1 cellular context compared by ENCODE assay signal in genomic region chr2:186589733-186590537, GRCh38.
TF ChIP-seq lines count a peak whose summit lies in the region.

Gene ITGAV, plus strand, starts transcription at chr2:186590056. Its CDS starts 283 bp downstream, at chr2:186590339.

TF ChIP-seq in HEK293, 187 proteins besides CTCF, POLR2A, EP300 and RAD21 (continued from another document and continues in another):
- TF ChIP-seq ZBTB11 (tag by site-specific recombination; conservative IDR thresholded peaks at IDR 0.05; ENCODE audit: low read depth), result peak; percentile 90
- TF ChIP-seq GLI2 (tag by site-specific recombination; IDR thresholded peaks at IDR 0.05; ENCODE audit: borderline replicate concordance, low read depth), result no peak
- TF ChIP-seq ZNF623 (tag by site-specific recombination; IDR thresholded peaks at IDR 0.05), result no peak
- TF ChIP-seq ZNF664 (tag by site-specific recombination; IDR thresholded peaks at IDR 0.05), result no peak
- no peak for TF ChIP-seq ZNF701 (tag by site-specific recombination; IDR thresholded peaks at IDR 0.05)
- TF ChIP-seq MYNN (tag by site-specific recombination; IDR thresholded peaks at IDR 0.05; ENCODE audit: borderline replicate concordance), result no peak
- no peak for TF ChIP-seq ZFP69B (tag by site-specific recombination; IDR thresholded peaks at IDR 0.05)
- TF ChIP-seq ZNF202 (tag by site-specific recombination; IDR thresholded peaks at IDR 0.05; ENCODE audit: borderline replicate concordance), result no peak
- TF ChIP-seq ZNF830 (tag by site-specific recombination; IDR thresholded peaks at IDR 0.05; ENCODE audit: low read depth), result no peak
- no peak for TF ChIP-seq ZNF585B (tag by site-specific recombination; IDR thresholded peaks at IDR 0.05)
- no peak for TF ChIP-seq ZNF266 (tag by site-specific recombination; IDR thresholded peaks at IDR 0.05; ENCODE audit: low read depth)
- no peak for TF ChIP-seq GLI4 (tag by site-specific recombination; IDR thresholded peaks at IDR 0.05)
- peak; percentile 63; the same call in 1 of the 2 replicates for TF ChIP-seq ZSCAN30 (tag by site-specific recombination; IDR thresholded peaks at IDR 0.05)
- no peak for TF ChIP-seq ZNF23 (tag by site-specific recombination; IDR thresholded peaks at IDR 0.05; ENCODE audit: borderline replicate concordance)
- TF ChIP-seq ZNF514 (tag by site-specific recombination; IDR thresholded peaks at IDR 0.05), result no peak
- no peak for TF ChIP-seq ZNF132 (tag by site-specific recombination; IDR thresholded peaks at IDR 0.05; ENCODE audit: borderline replicate concordance)
- TF ChIP-seq FEZF1 (tag by site-specific recombination; IDR thresholded peaks at IDR 0.05), result no peak
- TF ChIP-seq ZNF311 (tag by site-specific recombination; IDR thresholded peaks at IDR 0.05; ENCODE audit: borderline replicate concordance), result no peak
- TF ChIP-seq, protein P1, sequence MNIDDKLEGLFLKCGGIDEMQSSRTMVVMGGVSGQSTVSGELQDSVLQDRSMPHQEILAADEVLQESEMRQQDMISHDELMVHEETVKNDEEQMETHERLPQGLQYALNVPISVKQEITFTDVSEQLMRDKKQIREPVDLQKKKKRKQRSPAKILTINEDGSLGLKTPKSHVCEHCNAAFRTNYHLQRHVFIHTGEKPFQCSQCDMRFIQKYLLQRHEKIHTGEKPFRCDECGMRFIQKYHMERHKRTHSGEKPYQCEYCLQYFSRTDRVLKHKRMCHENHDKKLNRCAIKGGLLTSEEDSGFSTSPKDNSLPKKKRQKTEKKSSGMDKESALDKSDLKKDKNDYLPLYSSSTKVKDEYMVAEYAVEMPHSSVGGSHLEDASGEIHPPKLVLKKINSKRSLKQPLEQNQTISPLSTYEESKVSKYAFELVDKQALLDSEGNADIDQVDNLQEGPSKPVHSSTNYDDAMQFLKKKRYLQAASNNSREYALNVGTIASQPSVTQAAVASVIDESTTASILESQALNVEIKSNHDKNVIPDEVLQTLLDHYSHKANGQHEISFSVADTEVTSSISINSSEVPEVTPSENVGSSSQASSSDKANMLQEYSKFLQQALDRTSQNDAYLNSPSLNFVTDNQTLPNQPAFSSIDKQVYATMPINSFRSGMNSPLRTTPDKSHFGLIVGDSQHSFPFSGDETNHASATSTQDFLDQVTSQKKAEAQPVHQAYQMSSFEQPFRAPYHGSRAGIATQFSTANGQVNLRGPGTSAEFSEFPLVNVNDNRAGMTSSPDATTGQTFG (tag by site-specific recombination; IDR thresholded peaks at IDR 0.05; ENCODE audit: borderline replicate concordance), result no peak
- TF ChIP-seq BCL11A (tag by site-specific recombination; IDR thresholded peaks at IDR 0.05; ENCODE audit: low read depth), result no peak
- TF ChIP-seq HIC1 (tag by site-specific recombination; IDR thresholded peaks at IDR 0.05), result no peak
- TF ChIP-seq EGR2 (tag by site-specific recombination; IDR thresholded peaks at IDR 0.05; ENCODE audit: low read depth), result peak; percentile 69
- TF ChIP-seq ZNF624 (tag by site-specific recombination; IDR thresholded peaks at IDR 0.05), result no peak
- no peak for TF ChIP-seq ZNF10 (tag by site-specific recombination; IDR thresholded peaks at IDR 0.05)
- TF ChIP-seq ZBTB21 (tag by site-specific recombination; IDR thresholded peaks at IDR 0.05), result no peak
- TF ChIP-seq ZNF341 (tag by site-specific recombination; IDR thresholded peaks at IDR 0.05; ENCODE audit: low read depth), result peak; percentile 67
- peak; percentile 35 for TF ChIP-seq ZNF629 (tag by site-specific recombination; IDR thresholded peaks at IDR 0.05)
- no peak for TF ChIP-seq ZNF48 (tag by site-specific recombination; IDR thresholded peaks at IDR 0.05)
- TF ChIP-seq ZNF518A (tag by site-specific recombination; conservative IDR thresholded peaks at IDR 0.05; ENCODE audit: low read depth), result no peak
- TF ChIP-seq RBAK (tag by site-specific recombination; IDR thresholded peaks at IDR 0.05), result no peak
- TF ChIP-seq ZNF501 (tag by site-specific recombination; IDR thresholded peaks at IDR 0.05), result peak; percentile 73; the same call in 1 of the 2 replicates
- no peak for TF ChIP-seq PRDM1 (tag by site-specific recombination; IDR thresholded peaks at IDR 0.05)
- TF ChIP-seq MEIS1 (CRISPR knock-in tag; IDR thresholded peaks at IDR 0.05; ENCODE audit: borderline replicate concordance), result no peak
- TF ChIP-seq ZNF549 (tag by site-specific recombination; IDR thresholded peaks at IDR 0.05), result no peak
- TF ChIP-seq TRIM28 (IDR thresholded peaks at IDR 0.05; ENCODE audit: borderline replicate concordance, low read length), result no peak
- no peak for TF ChIP-seq ZNF785 (tag by site-specific recombination; IDR thresholded peaks at IDR 0.05)
- TF ChIP-seq, protein P2, sequence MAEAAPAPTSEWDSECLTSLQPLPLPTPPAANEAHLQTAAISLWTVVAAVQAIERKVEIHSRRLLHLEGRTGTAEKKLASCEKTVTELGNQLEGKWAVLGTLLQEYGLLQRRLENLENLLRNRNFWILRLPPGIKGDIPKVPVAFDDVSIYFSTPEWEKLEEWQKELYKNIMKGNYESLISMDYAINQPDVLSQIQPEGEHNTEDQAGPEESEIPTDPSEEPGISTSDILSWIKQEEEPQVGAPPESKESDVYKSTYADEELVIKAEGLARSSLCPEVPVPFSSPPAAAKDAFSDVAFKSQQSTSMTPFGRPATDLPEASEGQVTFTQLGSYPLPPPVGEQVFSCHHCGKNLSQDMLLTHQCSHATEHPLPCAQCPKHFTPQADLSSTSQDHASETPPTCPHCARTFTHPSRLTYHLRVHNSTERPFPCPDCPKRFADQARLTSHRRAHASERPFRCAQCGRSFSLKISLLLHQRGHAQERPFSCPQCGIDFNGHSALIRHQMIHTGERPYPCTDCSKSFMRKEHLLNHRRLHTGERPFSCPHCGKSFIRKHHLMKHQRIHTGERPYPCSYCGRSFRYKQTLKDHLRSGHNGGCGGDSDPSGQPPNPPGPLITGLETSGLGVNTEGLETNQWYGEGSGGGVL (tag by site-specific recombination; IDR thresholded peaks at IDR 0.05), result peak; percentile 74
- TF ChIP-seq, protein P3, sequence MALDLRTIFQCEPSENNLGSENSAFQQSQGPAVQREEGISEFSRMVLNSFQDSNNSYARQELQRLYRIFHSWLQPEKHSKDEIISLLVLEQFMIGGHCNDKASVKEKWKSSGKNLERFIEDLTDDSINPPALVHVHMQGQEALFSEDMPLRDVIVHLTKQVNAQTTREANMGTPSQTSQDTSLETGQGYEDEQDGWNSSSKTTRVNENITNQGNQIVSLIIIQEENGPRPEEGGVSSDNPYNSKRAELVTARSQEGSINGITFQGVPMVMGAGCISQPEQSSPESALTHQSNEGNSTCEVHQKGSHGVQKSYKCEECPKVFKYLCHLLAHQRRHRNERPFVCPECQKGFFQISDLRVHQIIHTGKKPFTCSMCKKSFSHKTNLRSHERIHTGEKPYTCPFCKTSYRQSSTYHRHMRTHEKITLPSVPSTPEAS (tag by site-specific recombination; IDR thresholded peaks at IDR 0.05), result no peak
- TF ChIP-seq, protein P4, sequence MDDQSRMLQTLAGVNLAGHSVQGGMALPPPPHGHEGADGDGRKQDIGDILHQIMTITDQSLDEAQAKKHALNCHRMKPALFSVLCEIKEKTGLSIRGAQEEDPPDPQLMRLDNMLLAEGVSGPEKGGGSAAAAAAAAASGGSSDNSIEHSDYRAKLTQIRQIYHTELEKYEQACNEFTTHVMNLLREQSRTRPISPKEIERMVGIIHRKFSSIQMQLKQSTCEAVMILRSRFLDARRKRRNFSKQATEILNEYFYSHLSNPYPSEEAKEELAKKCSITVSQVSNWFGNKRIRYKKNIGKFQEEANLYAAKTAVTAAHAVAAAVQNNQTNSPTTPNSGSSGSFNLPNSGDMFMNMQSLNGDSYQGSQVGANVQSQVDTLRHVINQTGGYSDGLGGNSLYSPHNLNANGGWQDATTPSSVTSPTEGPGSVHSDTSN (CRISPR knock-in tag; IDR thresholded peaks at IDR 0.05), result peak; percentile 56
- TF ChIP-seq ZNF223 (tag by site-specific recombination; IDR thresholded peaks at IDR 0.05), result no peak
- no peak for TF ChIP-seq TSHZ1 (tag by site-specific recombination; IDR thresholded peaks at IDR 0.05; ENCODE audit: borderline replicate concordance)
- TF ChIP-seq ZNF239 (tag by site-specific recombination; IDR thresholded peaks at IDR 0.05), result no peak
